Comparison of ENCODE assay signal across 9 cellular contexts in the genomic region with DNA sequence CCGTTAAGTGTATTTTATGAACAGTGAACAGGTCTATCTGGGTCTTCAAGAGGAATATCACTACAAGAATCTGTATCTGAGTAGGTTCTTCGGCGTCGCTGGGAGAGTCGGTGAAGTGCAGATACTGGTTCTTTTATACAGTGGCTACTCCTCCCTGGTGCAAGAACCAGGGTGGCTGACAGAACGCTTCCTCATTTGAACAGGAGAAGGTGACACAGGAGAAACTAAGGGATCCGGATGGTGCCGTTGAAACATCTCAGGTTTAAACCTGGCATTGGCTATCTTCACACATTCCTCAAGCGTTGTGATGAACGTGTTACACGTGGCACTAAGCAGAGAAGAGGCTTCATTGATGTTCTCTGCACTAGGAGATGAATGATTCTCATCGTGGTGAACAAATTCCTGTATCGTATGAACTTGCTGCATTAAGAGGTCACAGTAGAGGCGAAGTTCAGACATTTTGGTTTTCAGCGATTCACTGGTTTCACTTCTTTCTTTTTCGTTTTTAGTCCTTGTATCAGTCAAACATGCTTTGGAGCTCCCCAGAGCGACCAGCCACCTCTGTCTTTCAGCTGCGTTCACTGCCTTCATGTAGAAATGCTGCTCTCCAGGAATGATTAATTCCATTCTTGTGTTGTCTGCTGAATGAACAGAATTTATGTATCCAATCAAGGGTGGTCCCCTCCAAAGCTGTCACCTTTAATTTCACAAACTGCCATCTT. TPM values are rescaled to one million over a fixed set of nuclear protein-coding genes. Genes with fewer than 3 reads are reported as not detected.
A peak's percentile ranks its signal among the peaks of the same experiment; 100 is the strongest.
DNase-seq lines count a peak whose midpoint lies in the region; ATAC-seq and TF ChIP-seq lines count a peak whose summit lies in the region.
"Not testable (repeated sequence)": the region's sequence is repeated elsewhere in the genome, so short reads cannot be mapped to it uniquely, and the experiment has no call there.
"Had no signal": no experiment of that assay in that cellular context is flagged by ENCODE, and none has a peak within 500 bp of the region (broad histone marks: within the 10 kb centered on the region; RNA-seq: fewer than 3 reads in every experiment).

No MANE protein-coding gene starts in this region.

- peak; percentile 49 for ATAC-seq in HG03432 (IDR thresholded peaks at IDR 0.05; ENCODE audit: unreplicated experiment)
- ATAC-seq in activated CD8-positive, alpha-beta memory T cell treated with anti-CD3 and anti-CD28 coated beads, Interleukin-2, amount 10 ng/mL, durations not matched to agents 7 days and 5 days = peak; percentile 72

- not testable (repeated sequence) for H3K9me3 ChIP-seq in CD4-positive, alpha-beta memory T cell (ENCODE audit: control insufficient read depth in 1 of 2, low read length in 2 of 2); mononuclear cell (ENCODE audit: low read depth, low read length)

- peaks cover 13% of the 10 kb centered on the region for H3K4me1 ChIP-seq in CD4-positive, alpha-beta memory T cell (ENCODE audit: insufficient read depth, low read length)
- H3K4me1 ChIP-seq in mononuclear cell (ENCODE audit: insufficient read depth, low read length) = peaks cover 32% of the 10 kb centered on the region

- not testable (repeated sequence) for H3K36me3 Mint-ChIP-seq in CD4-positive, alpha-beta memory T cell; activated CD8-positive, alpha-beta memory T cell treated with anti-CD3 and anti-CD28 coated beads, Interleukin-2, amount 10 ng/mL, durations not matched to agents 7 days and 5 days; dendritic cell treated with granulocyte-macrophage colony-stimulating factor and Interleukin-4, amounts not matched to agents 40 ng/mL and 50 ng/mL, for 4 days (ENCODE audit: low read depth); stimulated activated naive CD8-positive, alpha-beta T cell treated with anti-CD3 and anti-CD28 coated beads, Interleukin-15, Interleukin-2, amounts not matched to agents 100 ng/mL and 50 ng/mL, for 24 hours (ENCODE audit: low read depth)

- intact Hi-C loops in CD4-positive, alpha-beta memory T cell (cut with micrococcal nuclease); dendritic cell treated with granulocyte-macrophage colony-stimulating factor and Interleukin-4, amounts not matched to agents 40 ng/mL and 50 ng/mL, for 4 days (cut with micrococcal nuclease): not testable (repeated sequence)

- H3K27me3 Mint-ChIP-seq in CD4-positive, alpha-beta memory T cell = peaks cover 4 to 34% of the 10 kb centered on the region in 2 donors
- peaks cover 35% of the 10 kb centered on the region for H3K27me3 Mint-ChIP-seq in activated CD8-positive, alpha-beta memory T cell treated with anti-CD3 and anti-CD28 coated beads, Interleukin-2, amount 10 ng/mL, durations not matched to agents 7 days and 5 days
- not testable (repeated sequence) for H3K27me3 Mint-ChIP-seq in dendritic cell treated with granulocyte-macrophage colony-stimulating factor and Interleukin-4, amounts not matched to agents 40 ng/mL and 50 ng/mL, for 4 days; stimulated activated naive CD8-positive, alpha-beta T cell treated with anti-CD3 and anti-CD28 coated beads, Interleukin-15, Interleukin-2, amounts not matched to agents 100 ng/mL and 50 ng/mL, for 24 hours

- H3K27ac Mint-ChIP-seq in CD4-positive, alpha-beta memory T cell = peak overlapping the region; percentile 72 to 94 (median 81)
- H3K27ac Mint-ChIP-seq in activated CD8-positive, alpha-beta memory T cell treated with anti-CD3 and anti-CD28 coated beads, Interleukin-2, amount 10 ng/mL, durations not matched to agents 7 days and 5 days = peak overlapping the region; percentile 78
- peak overlapping the region; percentile 84 for H3K27ac Mint-ChIP-seq in dendritic cell treated with granulocyte-macrophage colony-stimulating factor and Interleukin-4, amounts not matched to agents 40 ng/mL and 50 ng/mL, for 4 days
- peak overlapping the region; percentile 80 for H3K27ac Mint-ChIP-seq in stimulated activated naive CD8-positive, alpha-beta T cell treated with anti-CD3 and anti-CD28 coated beads, Interleukin-15, Interleukin-2, amounts not matched to agents 100 ng/mL and 50 ng/mL, for 24 hours

- peak in 4 of 5 donors; percentile 29 to 43 (median 41) for DNase-seq in CD4-positive, alpha-beta memory T cell
- DNase-seq in GM20000 (ENCODE audit: low spot score) (peak; percentile 31), NOMO-1 treated with dmso at 0.1 percent for 144 hours (lab: John Stamatoyannopoulos, UW; ENCODE audit: unreplicated experiment) (peak; percentile 53)
- DNase-seq in activated CD8-positive, alpha-beta memory T cell treated with anti-CD3 and anti-CD28 coated beads, Interleukin-2, amount 10 ng/mL, durations not matched to agents 7 days and 5 days = not testable (repeated sequence)

- peak overlapping the region in 1 of 2 donors; percentile 50 for H3K4me3 ChIP-seq in CD4-positive, alpha-beta memory T cell (ENCODE audit: low read length in 2 of 2)
- H3K4me3 ChIP-seq in mononuclear cell (ENCODE audit: low read length) = peak overlapping the region; percentile 35

- H3K27me3 ChIP-seq in CD4-positive, alpha-beta memory T cell (ENCODE audit: insufficient read depth, low read length); mononuclear cell (ENCODE audit: insufficient read depth, low read length): not testable (repeated sequence)

- CTCF ChIA-PET in CD4-positive, alpha-beta memory T cell (lab: Charles Lee; ENCODE audit: partially characterized antibody) = not testable (repeated sequence)
- CTCF ChIA-PET in activated CD8-positive, alpha-beta memory T cell treated with anti-CD3 and anti-CD28 coated beads, Interleukin-2, amount 10 ng/mL, durations not matched to agents 7 days and 5 days (lab: Charles Lee) = interaction anchor here (0.7 to 1.4 kb wide), 9 partner anchors 10 to 76 kb away, joined by 3 to 7 read pairs (median 3); no protein-coding TSS in a partner anchor

- not testable (repeated sequence) for H3K9me3 Mint-ChIP-seq in CD4-positive, alpha-beta memory T cell; activated CD8-positive, alpha-beta memory T cell treated with anti-CD3 and anti-CD28 coated beads, Interleukin-2, amount 10 ng/mL, durations not matched to agents 7 days and 5 days (ENCODE audit: low read depth); dendritic cell treated with granulocyte-macrophage colony-stimulating factor and Interleukin-4, amounts not matched to agents 40 ng/mL and 50 ng/mL, for 4 days; stimulated activated naive CD8-positive, alpha-beta T cell treated with anti-CD3 and anti-CD28 coated beads, Interleukin-15, Interleukin-2, amounts not matched to agents 100 ng/mL and 50 ng/mL, for 24 hours

- H3K4me1 Mint-ChIP-seq in CD4-positive, alpha-beta memory T cell = peaks cover 17 to 32% (median 23%) of the 10 kb centered on the region in 4 donors
- peaks cover 34% of the 10 kb centered on the region for H3K4me1 Mint-ChIP-seq in activated CD8-positive, alpha-beta memory T cell treated with anti-CD3 and anti-CD28 coated beads, Interleukin-2, amount 10 ng/mL, durations not matched to agents 7 days and 5 days
- peaks cover 63% of the 10 kb centered on the region for H3K4me1 Mint-ChIP-seq in dendritic cell treated with granulocyte-macrophage colony-stimulating factor and Interleukin-4, amounts not matched to agents 40 ng/mL and 50 ng/mL, for 4 days (ENCODE audit: low read depth)
- peaks cover 29% of the 10 kb centered on the region for H3K4me1 Mint-ChIP-seq in stimulated activated naive CD8-positive, alpha-beta T cell treated with anti-CD3 and anti-CD28 coated beads, Interleukin-15, Interleukin-2, amounts not matched to agents 100 ng/mL and 50 ng/mL, for 24 hours (ENCODE audit: low read depth)

- not testable (repeated sequence) for TF ChIP-seq CTCF in GM20000 (IDR thresholded peaks at IDR 0.05; ENCODE audit: extremely low read depth, missing control alignments)

- not testable (repeated sequence) for H3K36me3 ChIP-seq in CD4-positive, alpha-beta memory T cell (ENCODE audit: insufficient read depth, low read length)

- H3K27ac ChIP-seq in CD4-positive, alpha-beta memory T cell (ENCODE audit: low read depth, low read length) = peak overlapping the region; percentile 46

- H3K4me3 Mint-ChIP-seq in CD4-positive, alpha-beta memory T cell = peak overlapping the region; percentile 81 to 91 (median 86)
- H3K4me3 Mint-ChIP-seq in activated CD8-positive, alpha-beta memory T cell treated with anti-CD3 and anti-CD28 coated beads, Interleukin-2, amount 10 ng/mL, durations not matched to agents 7 days and 5 days = peak overlapping the region; percentile 67
- H3K4me3 Mint-ChIP-seq in dendritic cell treated with granulocyte-macrophage colony-stimulating factor and Interleukin-4, amounts not matched to agents 40 ng/mL and 50 ng/mL, for 4 days = peak overlapping the region; percentile 68
- peak overlapping the region; percentile 72 for H3K4me3 Mint-ChIP-seq in stimulated activated naive CD8-positive, alpha-beta T cell treated with anti-CD3 and anti-CD28 coated beads, Interleukin-15, Interleukin-2, amounts not matched to agents 100 ng/mL and 50 ng/mL, for 24 hours

- POLR2A ChIA-PET in CD4-positive, alpha-beta memory T cell (lab: Charles Lee; ENCODE audit: partially characterized antibody) = interaction anchor here (0.8 to 1.5 kb wide), 7 partner anchors 9 to 259 kb away, joined by 3 to 19 read pairs (median 4); no protein-coding TSS in a partner anchor

RNA-seq across cellular contexts. Expression of a gene that starts 54.7 kb away (rescaled TPM):
- total RNA-seq in CD4-positive, alpha-beta memory T cell = 10 to 100 TPM; 42.8 to 48.7 TPM
- 10 to 100 TPM; 60.4 to 61.2 TPM for polyA plus RNA-seq in CD4-positive, alpha-beta memory T cell
- total RNA-seq in activated CD8-positive, alpha-beta memory T cell treated with anti-CD3 and anti-CD28 coated beads, Interleukin-2, amount 10 ng/mL, durations not matched to agents 7 days and 5 days = 10 to 100 TPM; 54.6 to 57.1 TPM
- total RNA-seq in mononuclear cell = 3.9 TPM
- total RNA-seq: fibroblast of villous mesenchyme had no signal
